ENCODE assay signal across 19 cellular contexts in genomic region chrX:129404670-129405008, GRCh38.
"Had no signal": no experiment of that assay in that cellular context is flagged by ENCODE, and none has a peak within 500 bp of the region (broad histone marks: within the 10 kb centered on the region; RNA-seq: fewer than 3 reads in every experiment).

No MANE protein-coding gene starts in this region.

- ATAC-seq: left cardiac atrium; mucosa of descending colon; naive thymus-derived CD8-positive, alpha-beta T cell; sciatic nerve; stimulated activated naive B cell treated with anti-CD40 and anti-IgM and Interleukin-4, amounts not matched to agents 10 μg/mL and 1 μg/mL and 100 μg/mL, for 72 hours; stimulated activated naive CD8-positive, alpha-beta T cell treated with anti-CD3 and anti-CD28 coated beads, Interleukin-15, amount 100 ng/mL, for 72 hours; upper lobe of right lung had no signal

- H3K4me2 ChIP-seq: hepatocyte had no signal

- H3K27me3 ChIP-seq: hepatocyte, spleen, testis, tibial nerve, upper lobe of right lung, vagina had no signal

- H3K4me3 ChIP-seq: hepatocyte, mucosa of descending colon, spleen, testis, tibial nerve, upper lobe of right lung, vagina had no signal

- DNase-seq: effector CD4-positive, alpha-beta T cell; foreskin melanocyte; head of caudate nucleus; kidney; left cardiac atrium; mucosa of descending colon; naive thymus-derived CD8-positive, alpha-beta T cell; posterior cingulate gyrus; spleen; stimulated activated CD4-positive, alpha-beta T cell treated with anti-CD3 and anti-CD28 coated beads, Interleukin-2, amount 100 ng/mL, for 24 hours; stimulated activated CD4-positive, alpha-beta T cell treated with anti-CD3 and anti-CD28 coated beads, Interleukin-4, amount 100 ng/mL, for 4 hours; stimulated activated naive B cell treated with anti-CD40 and anti-IgM and Interleukin-4, amounts not matched to agents 10 μg/mL and 1 μg/mL and 100 μg/mL, for 72 hours; stimulated activated naive CD8-positive, alpha-beta T cell treated with anti-CD3 and anti-CD28 coated beads, Interleukin-15, amount 100 ng/mL, for 72 hours; testis; upper lobe of right lung had no signal

- H3K36me3 ChIP-seq: spleen, tibial nerve, upper lobe of right lung, vagina had no signal

- H3K4me1 ChIP-seq: spleen, testis, tibial nerve, upper lobe of right lung, vagina had no signal

- H3K27ac ChIP-seq: hepatocyte, spleen, testis, tibial nerve, upper lobe of right lung, vagina had no signal

- H3K79me2 ChIP-seq: hepatocyte had no signal

- H2AFZ ChIP-seq: hepatocyte had no signal

- H3K9me3 ChIP-seq: mucosa of descending colon, spleen, testis, tibial nerve, upper lobe of right lung, vagina had no signal
